In the genomic region with DNA sequence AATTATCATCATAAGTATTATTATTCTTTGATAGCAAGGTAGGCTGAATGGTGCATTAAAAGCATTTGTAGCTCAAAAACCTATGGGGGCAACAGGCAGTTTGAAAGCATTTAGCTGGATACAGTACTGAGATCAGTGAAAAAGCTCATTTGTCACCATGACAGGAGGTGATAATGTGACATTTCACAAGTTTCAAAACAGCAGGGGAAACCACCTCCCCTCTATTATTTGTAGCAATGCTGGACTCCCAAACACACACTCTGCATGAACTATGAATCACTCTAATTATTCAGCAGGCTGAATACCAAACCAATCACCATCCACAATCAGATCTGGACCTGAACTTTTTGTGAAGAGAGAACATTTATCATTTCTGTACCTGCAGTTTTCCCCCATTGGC, we compare ENCODE assay signal across 19 cellular contexts.
DNase-seq lines count a peak whose midpoint lies in the region; ATAC-seq, FAIRE-seq and TF ChIP-seq lines count a peak whose summit lies in the region.
"Had no signal": no experiment of that assay in that cellular context is flagged by ENCODE, and none has a peak within 500 bp of the region (broad histone marks: within the 10 kb centered on the region; RNA-seq: fewer than 3 reads in every experiment).

No MANE protein-coding gene starts in this region.

- no peak overlapping the region for H3K4me2 ChIP-seq in GM12878 (ENCODE audit: control insufficient read depth, insufficient read depth)

- RAD21 ChIA-PET in GM12878 (lab: Charles Lee; ENCODE audit: unreplicated experiment) = interaction anchor here (0.9 to 4.5 kb wide), 16 partner anchors 10 to 225 kb away, joined by 3 to 40 read pairs (median 6); a partner anchor contains a TSS

- H4K20me1 ChIP-seq in GM12878 (ENCODE audit: control insufficient read depth, insufficient read depth) = no peaks in the 10 kb centered on the region

- H2AFZ ChIP-seq in GM12878 (ENCODE audit: control insufficient read depth, low read depth, low read length) = no peak overlapping the region

- TF ChIP-seq CTCF in GM12878 (IDR thresholded peaks at IDR 0.05 in 2 of 3, conservative IDR thresholded peaks at IDR 0.05 in 1 of 3; ENCODE audit: control insufficient read depth in 2 of 3, extremely low read depth in 1 of 3, insufficient read depth in 1 of 3, low read depth in 3 of 3, low read length in 3 of 3) (no peak), type B pancreatic cell (conservative IDR thresholded peaks at IDR 0.05) (no peak), endothelial cell (IDR thresholded peaks at IDR 0.05; ENCODE audit: unreplicated experiment) (no peak)

- H3K9ac ChIP-seq in GM12878 (ENCODE audit: control insufficient read depth, insufficient read depth, low read length) = no peak overlapping the region

- no peak overlapping the region for H3K27ac Mint-ChIP-seq in activated naive CD4-positive, alpha-beta T cell treated with anti-CD3 and anti-CD28 coated beads for 36 hours
- H3K27ac Mint-ChIP-seq in activated naive CD4-positive, alpha-beta T cell treated with anti-CD3 and anti-CD28 coated beads, Interleukin-2, amount 10 ng/mL, durations not matched to agents 7 days and 5 days = no peak overlapping the region
- H3K27ac Mint-ChIP-seq in type B pancreatic cell (peak overlapping the region; percentile 61), endothelial cell (ENCODE audit: unreplicated experiment) (no peak overlapping the region)
- H3K27ac Mint-ChIP-seq: memory B cell, nephron, T-cell had no signal

- peak; percentile 9 for DNase-seq in activated naive CD4-positive, alpha-beta T cell treated with anti-CD3 and anti-CD28 coated beads for 36 hours
- no peak for DNase-seq in activated naive CD4-positive, alpha-beta T cell treated with anti-CD3 and anti-CD28 coated beads, Interleukin-2, amount 10 ng/mL, durations not matched to agents 7 days and 5 days
- peak; percentile 48 for DNase-seq in GM12878 (ENCODE audit: low read depth, low spot score)
- no peak for DNase-seq in type B pancreatic cell (ENCODE audit: extremely low spot score, unreplicated experiment)
- DNase-seq in endothelial cell (ENCODE audit: low spot score) = no peak
- DNase-seq: activated T-cell treated with anti-CD3 and anti-CD28 coated beads for 4 hours, amniotic stem cell, colonic mucosa, GF-D8, HCEC 1CT, NCI-H1694 treated with DMSO at 0.1 percent for 48 hours, NCI-H774, T-cell had no signal

- no peaks in the 10 kb centered on the region for H3K79me2 ChIP-seq in GM12878 (ENCODE audit: control insufficient read depth, insufficient read depth, low read length)

- H3K36me3 ChIP-seq in GM12878 (ENCODE audit: control insufficient read depth in 2 of 2, insufficient read depth in 2 of 2, low read length in 1 of 2) = no peaks in the 10 kb centered on the region
- H3K36me3 ChIP-seq: colonic mucosa, thoracic aorta had no signal

- no peaks in the 10 kb centered on the region; a peak in 1 of 4 replicates for H3K27me3 ChIP-seq in GM12878 (replicated peaks in 1 of 2; ENCODE audit: control insufficient read depth in 2 of 2, insufficient read depth in 2 of 2, low read length in 1 of 2)
- H3K27me3 ChIP-seq: colonic mucosa had no signal

- peaks cover 10% of the 10 kb centered on the region for H3K4me1 Mint-ChIP-seq in activated naive CD4-positive, alpha-beta T cell treated with anti-CD3 and anti-CD28 coated beads for 36 hours (ENCODE audit: low read depth)
- H3K4me1 Mint-ChIP-seq in activated naive CD4-positive, alpha-beta T cell treated with anti-CD3 and anti-CD28 coated beads, Interleukin-2, amount 10 ng/mL, durations not matched to agents 7 days and 5 days = no peaks in the 10 kb centered on the region
- H3K4me1 Mint-ChIP-seq in type B pancreatic cell (ENCODE audit: unreplicated experiment) (peaks cover 48% of the 10 kb centered on the region), endothelial cell (ENCODE audit: unreplicated experiment) (peaks cover 40% of the 10 kb centered on the region)
- H3K4me1 Mint-ChIP-seq: memory B cell, T-cell had no signal

- no peak for TF ChIP-seq POLR2A in GM12878 (IDR thresholded peaks at IDR 0.05; ENCODE audit: low read depth, low read length)

- no peaks in the 10 kb centered on the region for H3K9me3 ChIP-seq in GM12878 (replicated peaks; ENCODE audit: control insufficient read depth, insufficient read depth, low read length)
- H3K9me3 ChIP-seq: colonic mucosa, thoracic aorta had no signal

- H3K4me1 ChIP-seq in GM12878 (ENCODE audit: control insufficient read depth, insufficient read depth, low read length) = no peaks in the 10 kb centered on the region

- no peak for TF ChIP-seq RAD21 in GM12878 (IDR thresholded peaks at IDR 0.05; ENCODE audit: insufficient read depth, low read depth, low read length)

- H3K36me3 Mint-ChIP-seq in activated naive CD4-positive, alpha-beta T cell treated with anti-CD3 and anti-CD28 coated beads for 36 hours (ENCODE audit: low read depth) = no peaks in the 10 kb centered on the region
- no peaks in the 10 kb centered on the region for H3K36me3 Mint-ChIP-seq in activated naive CD4-positive, alpha-beta T cell treated with anti-CD3 and anti-CD28 coated beads, Interleukin-2, amount 10 ng/mL, durations not matched to agents 7 days and 5 days
- H3K36me3 Mint-ChIP-seq in type B pancreatic cell (no peaks in the 10 kb centered on the region), endothelial cell (ENCODE audit: low read depth, unreplicated experiment) (no peaks in the 10 kb centered on the region)
- H3K36me3 Mint-ChIP-seq: memory B cell, T-cell had no signal

- peaks cover 28% of the 10 kb centered on the region for H3K27me3 Mint-ChIP-seq in activated naive CD4-positive, alpha-beta T cell treated with anti-CD3 and anti-CD28 coated beads for 36 hours (ENCODE audit: low read depth)
- H3K27me3 Mint-ChIP-seq in activated naive CD4-positive, alpha-beta T cell treated with anti-CD3 and anti-CD28 coated beads, Interleukin-2, amount 10 ng/mL, durations not matched to agents 7 days and 5 days = peaks cover 30% of the 10 kb centered on the region
- H3K27me3 Mint-ChIP-seq in type B pancreatic cell = no peaks in the 10 kb centered on the region
- peaks cover 1% of the 10 kb centered on the region for H3K27me3 Mint-ChIP-seq in endothelial cell (ENCODE audit: unreplicated experiment)

- peak; percentile 68; a peak in 2 of 4 replicates for TF ChIP-seq EP300 in GM12878 (IDR thresholded peaks at IDR 0.05; ENCODE audit: borderline replicate concordance in 1 of 2, control insufficient read depth in 1 of 2, low read depth in 2 of 2, low read length in 2 of 2)

- in situ Hi-C loops in GM12878 (cut with MboI) = no loop called here

- intact Hi-C loops in activated naive CD4-positive, alpha-beta T cell treated with anti-CD3 and anti-CD28 coated beads for 36 hours (cut with micrococcal nuclease) = no loop called here
- intact Hi-C loops in GM12878 (cut with micrococcal nuclease; ENCODE audit: unreplicated experiment) = loop anchor here (10.0 kb wide), 2 partner anchors 53 to 223 kb away; no protein-coding TSS in a partner anchor

- peak; percentile 56 for ATAC-seq in HG02938 (IDR thresholded peaks at IDR 0.05; ENCODE audit: unreplicated experiment)
- peak; percentile 89 for ATAC-seq in GM12878
- ATAC-seq in GM21723 (IDR thresholded peaks at IDR 0.05; ENCODE audit: unreplicated experiment) = no peak
- no peak for ATAC-seq in HG03095 (IDR thresholded peaks at IDR 0.05; ENCODE audit: unreplicated experiment)
- ATAC-seq: T-cell had no signal

- no peaks in the 10 kb centered on the region for H3K9me3 Mint-ChIP-seq in activated naive CD4-positive, alpha-beta T cell treated with anti-CD3 and anti-CD28 coated beads for 36 hours
- no peaks in the 10 kb centered on the region for H3K9me3 Mint-ChIP-seq in activated naive CD4-positive, alpha-beta T cell treated with anti-CD3 and anti-CD28 coated beads, Interleukin-2, amount 10 ng/mL, durations not matched to agents 7 days and 5 days
- H3K9me3 Mint-ChIP-seq in type B pancreatic cell = peaks cover 4% of the 10 kb centered on the region
- no peaks in the 10 kb centered on the region for H3K9me3 Mint-ChIP-seq in endothelial cell (ENCODE audit: unreplicated experiment)
- H3K9me3 Mint-ChIP-seq: memory B cell, nephron, T-cell had no signal

- no TSS peak for BruUV-seq in GM12878 (replicated peaks; lab: Mats Ljungman, UMichigan)

- POLR2A ChIA-PET in GM12878 (lab: Charles Lee) = interaction anchor here (0.9 to 5.0 kb wide), 5 partner anchors 10 to 44 kb away, joined by 3 to 20 read pairs (median 3); no protein-coding TSS in a partner anchor

- FAIRE-seq in GM12878 (lab: Jason Lieb, UNC) = no peak

- no peak overlapping the region for H3K4me3 Mint-ChIP-seq in activated naive CD4-positive, alpha-beta T cell treated with anti-CD3 and anti-CD28 coated beads for 36 hours
- H3K4me3 Mint-ChIP-seq in activated naive CD4-positive, alpha-beta T cell treated with anti-CD3 and anti-CD28 coated beads, Interleukin-2, amount 10 ng/mL, durations not matched to agents 7 days and 5 days = no peak overlapping the region
- no peak overlapping the region for H3K4me3 Mint-ChIP-seq in type B pancreatic cell
- H3K4me3 Mint-ChIP-seq in endothelial cell (ENCODE audit: unreplicated experiment) = no peak overlapping the region
- H3K4me3 Mint-ChIP-seq: memory B cell, nephron, T-cell had no signal

- CTCF ChIA-PET in activated naive CD4-positive, alpha-beta T cell treated with anti-CD3 and anti-CD28 coated beads for 36 hours (lab: Charles Lee) = no interaction called here
- CTCF ChIA-PET in activated naive CD4-positive, alpha-beta T cell treated with anti-CD3 and anti-CD28 coated beads, Interleukin-2, amount 10 ng/mL, durations not matched to agents 7 days and 5 days (lab: Charles Lee) = interaction anchor here (0.6 kb wide), 1 partner anchor 39 kb away, joined by 3 read pairs; no protein-coding TSS in a partner anchor
- CTCF ChIA-PET in GM12878 (lab: Yijun Ruan, JAX) = interaction anchor here (1.0 to 4.7 kb wide), 10 partner anchors 11 to 225 kb away, joined by 3 to 16 read pairs (median 6); a partner anchor contains a TSS

- no peak overlapping the region for H3K27ac ChIP-seq in GM12878 (ENCODE audit: control insufficient read depth, insufficient read depth)
- H3K27ac ChIP-seq: colonic mucosa, thoracic aorta had no signal

- no peak overlapping the region for H3K4me3 ChIP-seq in GM12878
- H3K4me3 ChIP-seq: colonic mucosa, thoracic aorta had no signal

- SMC1A ChIA-PET in GM12878 (lab: Charles Lee; ENCODE audit: uncharacterized antibody, unreplicated experiment) = interaction anchor here (1.1 to 7.7 kb wide), 13 partner anchors 9 to 225 kb away, joined by 3 to 107 read pairs (median 9); no protein-coding TSS in a partner anchor

TF ChIP-seq in GM12878, 131 proteins besides CTCF, POLR2A, EP300 and RAD21 (continues in another document):
- TF ChIP-seq ZNF217 (IDR thresholded peaks at IDR 0.05) = no peak
- peak; percentile 26; the same call in 1 of the 2 replicates for TF ChIP-seq JUNB (IDR thresholded peaks at IDR 0.05)
- TF ChIP-seq, protein P1, sequence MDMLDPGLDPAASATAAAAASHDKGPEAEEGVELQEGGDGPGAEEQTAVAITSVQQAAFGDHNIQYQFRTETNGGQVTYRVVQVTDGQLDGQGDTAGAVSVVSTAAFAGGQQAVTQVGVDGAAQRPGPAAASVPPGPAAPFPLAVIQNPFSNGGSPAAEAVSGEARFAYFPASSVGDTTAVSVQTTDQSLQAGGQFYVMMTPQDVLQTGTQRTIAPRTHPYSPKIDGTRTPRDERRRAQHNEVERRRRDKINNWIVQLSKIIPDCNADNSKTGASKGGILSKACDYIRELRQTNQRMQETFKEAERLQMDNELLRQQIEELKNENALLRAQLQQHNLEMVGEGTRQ (IDR thresholded peaks at IDR 0.05; ENCODE audit: borderline replicate concordance, low read depth, low read length) = no peak
- TF ChIP-seq ZNF24 (IDR thresholded peaks at IDR 0.05) = no peak

Comparison
In these comparisons a context has a peak if more than half of its experiments do, and no peak if none do; other contexts are left out.
1. DNase-seq: peak in activated naive CD4-positive, alpha-beta T cell treated with anti-CD3 and anti-CD28 coated beads for 36 hours (single experiment) and GM12878 (single experiment); none in activated naive CD4-positive, alpha-beta T cell treated with anti-CD3 and anti-CD28 coated beads, Interleukin-2, amount 10 ng/mL, durations not matched to agents 7 days and 5 days (single experiment), type B pancreatic cell (single experiment) and endothelial cell (single experiment).
2. ATAC-seq: peak in HG02938 (single experiment) and GM12878 (single experiment); none in GM21723 (single experiment) and HG03095 (single experiment).